Comparison of ENCODE assay signal across 1 cellular context in the genomic region with DNA sequence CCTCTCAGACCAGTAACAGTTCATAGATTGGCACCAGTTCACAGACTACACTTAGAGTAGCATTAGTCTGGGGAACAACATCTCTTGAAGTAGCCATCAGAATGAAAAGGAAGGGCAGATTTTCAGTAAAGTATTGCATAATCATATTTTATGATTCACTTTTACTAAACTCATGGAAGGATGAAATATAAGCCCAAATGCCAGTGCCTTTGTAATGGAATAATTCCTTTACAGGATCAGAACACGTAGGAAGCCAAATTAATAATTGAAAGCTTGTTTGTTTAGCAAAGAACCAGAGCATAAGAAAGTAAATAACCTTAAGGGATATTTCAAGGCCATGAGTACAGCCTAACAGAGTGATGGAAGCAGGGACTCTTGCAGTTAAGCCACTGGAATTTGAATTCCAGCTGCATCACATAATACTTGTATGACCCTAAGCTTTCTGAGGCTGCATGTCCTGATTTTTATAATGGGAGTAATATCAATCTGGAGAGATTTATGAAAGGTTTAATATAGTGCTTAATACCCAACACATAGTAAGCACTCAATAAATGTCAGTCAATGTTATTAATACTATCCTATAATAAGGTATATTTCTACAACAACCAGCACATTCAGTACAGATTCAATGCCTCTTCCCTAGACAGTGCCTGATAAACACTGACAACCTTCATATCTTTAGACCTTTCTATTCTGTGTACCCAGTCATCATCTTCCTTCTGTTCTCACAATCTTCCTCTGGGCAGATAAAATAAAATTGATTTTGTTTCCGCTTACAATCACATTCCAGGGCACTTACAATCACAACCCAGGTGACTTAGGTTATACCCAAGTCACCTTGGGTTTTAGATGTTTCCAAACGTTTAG.
TF ChIP-seq lines count a peak whose summit lies in the region.

No MANE protein-coding gene starts in this region.

TF ChIP-seq in HepG2, 621 proteins besides CTCF, POLR2A, EP300 and RAD21 (continued from another document):
- TF ChIP-seq, protein P1, sequence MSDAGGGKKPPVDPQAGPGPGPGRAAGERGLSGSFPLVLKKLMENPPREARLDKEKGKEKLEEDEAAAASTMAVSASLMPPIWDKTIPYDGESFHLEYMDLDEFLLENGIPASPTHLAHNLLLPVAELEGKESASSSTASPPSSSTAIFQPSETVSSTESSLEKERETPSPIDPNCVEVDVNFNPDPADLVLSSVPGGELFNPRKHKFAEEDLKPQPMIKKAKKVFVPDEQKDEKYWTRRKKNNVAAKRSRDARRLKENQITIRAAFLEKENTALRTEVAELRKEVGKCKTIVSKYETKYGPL (CRISPR knock-in tag; IDR thresholded peaks at IDR 0.05): peak; percentile 49; the same call in 1 of the 2 replicates
- TF ChIP-seq ZNF317 (CRISPR knock-in tag; IDR thresholded peaks at IDR 0.05) (0 out of 2 replicates have a peak, but pooled peaks have one; percentile 39), ISL2 (CRISPR knock-in tag; IDR thresholded peaks at IDR 0.05) (no peak), FOXA3 (CRISPR knock-in tag; IDR thresholded peaks at IDR 0.05) (peak; percentile 74), FOXM1 (CRISPR knock-in tag; IDR thresholded peaks at IDR 0.05) (no peak), AGO2 (optimal IDR thresholded peaks at IDR 0.05; ENCODE audit: low read depth, low read length) (peak; percentile 25), MAF1 (CRISPR knock-in tag; IDR thresholded peaks at IDR 0.05; ENCODE audit: borderline replicate concordance) (no peak), CREB1 (IDR thresholded peaks at IDR 0.05) (no peak), CREB1 (CRISPR knock-in tag; IDR thresholded peaks at IDR 0.05) (peak; percentile 30; the same call in 1 of the 2 replicates), RBFOX2 (IDR thresholded peaks at IDR 0.05; ENCODE audit: low read depth, low read length) (peak; percentile 55), MIER3 (CRISPR knock-in tag; IDR thresholded peaks at IDR 0.05; ENCODE audit: borderline replicate concordance) (no peak), CREM (IDR thresholded peaks at IDR 0.05) (peak; percentile 21; the same call in 1 of the 2 replicates), CREM (CRISPR knock-in tag; IDR thresholded peaks at IDR 0.05) (no peak), HMG20A (CRISPR knock-in tag; IDR thresholded peaks at IDR 0.05; ENCODE audit: borderline replicate concordance) (peak; percentile 57; the same call in 1 of the 2 replicates), TBL1XR1 (IDR thresholded peaks at IDR 0.05; ENCODE audit: borderline replicate concordance, low read length, partially characterized antibody) (peak; percentile 27), CEBPG (CRISPR knock-in tag; IDR thresholded peaks at IDR 0.05) (peak; percentile 65), NONO (IDR thresholded peaks at IDR 0.05) (no peak), NONO (CRISPR knock-in tag; conservative IDR thresholded peaks at IDR 0.05) (no peak), CEBPB (IDR thresholded peaks at IDR 0.05; ENCODE audit: borderline replicate concordance, low read depth, low read length) (peak; percentile 91), ZNF337 (CRISPR knock-in tag; IDR thresholded peaks at IDR 0.05; ENCODE audit: borderline replicate concordance, low read depth) (0 out of 2 replicates have a peak, but pooled peaks have one; percentile 28), HOXA3 (CRISPR knock-in tag; IDR thresholded peaks at IDR 0.05) (no peak), FOSL2 (CRISPR knock-in tag; IDR thresholded peaks at IDR 0.05) (no peak)
- TF ChIP-seq, protein P2, sequence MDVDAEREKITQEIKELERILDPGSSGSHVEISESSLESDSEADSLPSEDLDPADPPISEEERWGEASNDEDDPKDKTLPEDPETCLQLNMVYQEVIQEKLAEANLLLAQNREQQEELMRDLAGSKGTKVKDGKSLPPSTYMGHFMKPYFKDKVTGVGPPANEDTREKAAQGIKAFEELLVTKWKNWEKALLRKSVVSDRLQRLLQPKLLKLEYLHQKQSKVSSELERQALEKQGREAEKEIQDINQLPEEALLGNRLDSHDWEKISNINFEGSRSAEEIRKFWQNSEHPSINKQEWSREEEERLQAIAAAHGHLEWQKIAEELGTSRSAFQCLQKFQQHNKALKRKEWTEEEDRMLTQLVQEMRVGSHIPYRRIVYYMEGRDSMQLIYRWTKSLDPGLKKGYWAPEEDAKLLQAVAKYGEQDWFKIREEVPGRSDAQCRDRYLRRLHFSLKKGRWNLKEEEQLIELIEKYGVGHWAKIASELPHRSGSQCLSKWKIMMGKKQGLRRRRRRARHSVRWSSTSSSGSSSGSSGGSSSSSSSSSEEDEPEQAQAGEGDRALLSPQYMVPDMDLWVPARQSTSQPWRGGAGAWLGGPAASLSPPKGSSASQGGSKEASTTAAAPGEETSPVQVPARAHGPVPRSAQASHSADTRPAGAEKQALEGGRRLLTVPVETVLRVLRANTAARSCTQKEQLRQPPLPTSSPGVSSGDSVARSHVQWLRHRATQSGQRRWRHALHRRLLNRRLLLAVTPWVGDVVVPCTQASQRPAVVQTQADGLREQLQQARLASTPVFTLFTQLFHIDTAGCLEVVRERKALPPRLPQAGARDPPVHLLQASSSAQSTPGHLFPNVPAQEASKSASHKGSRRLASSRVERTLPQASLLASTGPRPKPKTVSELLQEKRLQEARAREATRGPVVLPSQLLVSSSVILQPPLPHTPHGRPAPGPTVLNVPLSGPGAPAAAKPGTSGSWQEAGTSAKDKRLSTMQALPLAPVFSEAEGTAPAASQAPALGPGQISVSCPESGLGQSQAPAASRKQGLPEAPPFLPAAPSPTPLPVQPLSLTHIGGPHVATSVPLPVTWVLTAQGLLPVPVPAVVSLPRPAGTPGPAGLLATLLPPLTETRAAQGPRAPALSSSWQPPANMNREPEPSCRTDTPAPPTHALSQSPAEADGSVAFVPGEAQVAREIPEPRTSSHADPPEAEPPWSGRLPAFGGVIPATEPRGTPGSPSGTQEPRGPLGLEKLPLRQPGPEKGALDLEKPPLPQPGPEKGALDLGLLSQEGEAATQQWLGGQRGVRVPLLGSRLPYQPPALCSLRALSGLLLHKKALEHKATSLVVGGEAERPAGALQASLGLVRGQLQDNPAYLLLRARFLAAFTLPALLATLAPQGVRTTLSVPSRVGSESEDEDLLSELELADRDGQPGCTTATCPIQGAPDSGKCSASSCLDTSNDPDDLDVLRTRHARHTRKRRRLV (CRISPR knock-in tag; IDR thresholded peaks at IDR 0.05): 0 out of 2 replicates have a peak, but pooled peaks have one; percentile 28
- TF ChIP-seq, protein P3, sequence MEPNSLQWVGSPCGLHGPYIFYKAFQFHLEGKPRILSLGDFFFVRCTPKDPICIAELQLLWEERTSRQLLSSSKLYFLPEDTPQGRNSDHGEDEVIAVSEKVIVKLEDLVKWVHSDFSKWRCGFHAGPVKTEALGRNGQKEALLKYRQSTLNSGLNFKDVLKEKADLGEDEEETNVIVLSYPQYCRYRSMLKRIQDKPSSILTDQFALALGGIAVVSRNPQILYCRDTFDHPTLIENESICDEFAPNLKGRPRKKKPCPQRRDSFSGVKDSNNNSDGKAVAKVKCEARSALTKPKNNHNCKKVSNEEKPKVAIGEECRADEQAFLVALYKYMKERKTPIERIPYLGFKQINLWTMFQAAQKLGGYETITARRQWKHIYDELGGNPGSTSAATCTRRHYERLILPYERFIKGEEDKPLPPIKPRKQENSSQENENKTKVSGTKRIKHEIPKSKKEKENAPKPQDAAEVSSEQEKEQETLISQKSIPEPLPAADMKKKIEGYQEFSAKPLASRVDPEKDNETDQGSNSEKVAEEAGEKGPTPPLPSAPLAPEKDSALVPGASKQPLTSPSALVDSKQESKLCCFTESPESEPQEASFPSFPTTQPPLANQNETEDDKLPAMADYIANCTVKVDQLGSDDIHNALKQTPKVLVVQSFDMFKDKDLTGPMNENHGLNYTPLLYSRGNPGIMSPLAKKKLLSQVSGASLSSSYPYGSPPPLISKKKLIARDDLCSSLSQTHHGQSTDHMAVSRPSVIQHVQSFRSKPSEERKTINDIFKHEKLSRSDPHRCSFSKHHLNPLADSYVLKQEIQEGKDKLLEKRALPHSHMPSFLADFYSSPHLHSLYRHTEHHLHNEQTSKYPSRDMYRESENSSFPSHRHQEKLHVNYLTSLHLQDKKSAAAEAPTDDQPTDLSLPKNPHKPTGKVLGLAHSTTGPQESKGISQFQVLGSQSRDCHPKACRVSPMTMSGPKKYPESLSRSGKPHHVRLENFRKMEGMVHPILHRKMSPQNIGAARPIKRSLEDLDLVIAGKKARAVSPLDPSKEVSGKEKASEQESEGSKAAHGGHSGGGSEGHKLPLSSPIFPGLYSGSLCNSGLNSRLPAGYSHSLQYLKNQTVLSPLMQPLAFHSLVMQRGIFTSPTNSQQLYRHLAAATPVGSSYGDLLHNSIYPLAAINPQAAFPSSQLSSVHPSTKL (CRISPR knock-in tag; IDR thresholded peaks at IDR 0.05): peak; percentile 92
- TF ChIP-seq, protein P4, sequence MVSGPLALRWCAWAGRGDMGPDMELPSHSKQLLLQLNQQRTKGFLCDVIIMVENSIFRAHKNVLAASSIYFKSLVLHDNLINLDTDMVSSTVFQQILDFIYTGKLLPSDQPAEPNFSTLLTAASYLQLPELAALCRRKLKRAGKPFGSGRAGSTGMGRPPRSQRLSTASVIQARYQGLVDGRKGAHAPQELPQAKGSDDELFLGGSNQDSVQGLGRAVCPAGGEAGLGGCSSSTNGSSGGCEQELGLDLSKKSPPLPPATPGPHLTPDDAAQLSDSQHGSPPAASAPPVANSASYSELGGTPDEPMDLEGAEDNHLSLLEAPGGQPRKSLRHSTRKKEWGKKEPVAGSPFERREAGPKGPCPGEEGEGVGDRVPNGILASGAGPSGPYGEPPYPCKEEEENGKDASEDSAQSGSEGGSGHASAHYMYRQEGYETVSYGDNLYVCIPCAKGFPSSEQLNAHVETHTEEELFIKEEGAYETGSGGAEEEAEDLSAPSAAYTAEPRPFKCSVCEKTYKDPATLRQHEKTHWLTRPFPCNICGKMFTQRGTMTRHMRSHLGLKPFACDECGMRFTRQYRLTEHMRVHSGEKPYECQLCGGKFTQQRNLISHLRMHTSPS (CRISPR knock-in tag; IDR thresholded peaks at IDR 0.05; ENCODE audit: low read depth): no peak
- TF ChIP-seq, protein P5, sequence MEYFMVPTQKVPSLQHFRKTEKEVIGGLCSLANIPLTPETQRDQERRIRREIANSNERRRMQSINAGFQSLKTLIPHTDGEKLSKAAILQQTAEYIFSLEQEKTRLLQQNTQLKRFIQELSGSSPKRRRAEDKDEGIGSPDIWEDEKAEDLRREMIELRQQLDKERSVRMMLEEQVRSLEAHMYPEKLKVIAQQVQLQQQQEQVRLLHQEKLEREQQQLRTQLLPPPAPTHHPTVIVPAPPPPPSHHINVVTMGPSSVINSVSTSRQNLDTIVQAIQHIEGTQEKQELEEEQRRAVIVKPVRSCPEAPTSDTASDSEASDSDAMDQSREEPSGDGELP (IDR thresholded peaks at IDR 0.05; ENCODE audit: borderline replicate concordance, low read depth): no peak
- TF ChIP-seq, protein P6, sequence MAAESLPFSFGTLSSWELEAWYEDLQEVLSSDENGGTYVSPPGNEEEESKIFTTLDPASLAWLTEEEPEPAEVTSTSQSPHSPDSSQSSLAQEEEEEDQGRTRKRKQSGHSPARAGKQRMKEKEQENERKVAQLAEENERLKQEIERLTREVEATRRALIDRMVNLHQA (CRISPR knock-in tag; IDR thresholded peaks at IDR 0.05): no peak
- TF ChIP-seq, protein P7, sequence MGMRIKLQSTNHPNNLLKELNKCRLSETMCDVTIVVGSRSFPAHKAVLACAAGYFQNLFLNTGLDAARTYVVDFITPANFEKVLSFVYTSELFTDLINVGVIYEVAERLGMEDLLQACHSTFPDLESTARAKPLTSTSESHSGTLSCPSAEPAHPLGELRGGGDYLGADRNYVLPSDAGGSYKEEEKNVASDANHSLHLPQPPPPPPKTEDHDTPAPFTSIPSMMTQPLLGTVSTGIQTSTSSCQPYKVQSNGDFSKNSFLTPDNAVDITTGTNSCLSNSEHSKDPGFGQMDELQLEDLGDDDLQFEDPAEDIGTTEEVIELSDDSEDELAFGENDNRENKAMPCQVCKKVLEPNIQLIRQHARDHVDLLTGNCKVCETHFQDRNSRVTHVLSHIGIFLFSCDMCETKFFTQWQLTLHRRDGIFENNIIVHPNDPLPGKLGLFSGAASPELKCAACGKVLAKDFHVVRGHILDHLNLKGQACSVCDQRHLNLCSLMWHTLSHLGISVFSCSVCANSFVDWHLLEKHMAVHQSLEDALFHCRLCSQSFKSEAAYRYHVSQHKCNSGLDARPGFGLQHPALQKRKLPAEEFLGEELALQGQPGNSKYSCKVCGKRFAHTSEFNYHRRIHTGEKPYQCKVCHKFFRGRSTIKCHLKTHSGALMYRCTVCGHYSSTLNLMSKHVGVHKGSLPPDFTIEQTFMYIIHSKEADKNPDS (CRISPR knock-in tag; IDR thresholded peaks at IDR 0.05): no peak
- TF ChIP-seq, protein P8, sequence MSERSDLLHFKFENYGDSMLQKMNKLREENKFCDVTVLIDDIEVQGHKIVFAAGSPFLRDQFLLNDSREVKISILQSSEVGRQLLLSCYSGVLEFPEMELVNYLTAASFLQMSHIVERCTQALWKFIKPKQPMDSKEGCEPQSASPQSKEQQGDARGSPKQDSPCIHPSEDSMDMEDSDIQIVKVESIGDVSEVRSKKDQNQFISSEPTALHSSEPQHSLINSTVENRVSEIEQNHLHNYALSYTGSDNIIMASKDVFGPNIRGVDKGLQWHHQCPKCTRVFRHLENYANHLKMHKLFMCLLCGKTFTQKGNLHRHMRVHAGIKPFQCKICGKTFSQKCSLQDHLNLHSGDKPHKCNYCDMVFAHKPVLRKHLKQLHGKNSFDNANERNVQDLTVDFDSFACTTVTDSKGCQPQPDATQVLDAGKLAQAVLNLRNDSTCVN (CRISPR knock-in tag; IDR thresholded peaks at IDR 0.05; ENCODE audit: borderline replicate concordance): no peak
- TF ChIP-seq, protein P9, sequence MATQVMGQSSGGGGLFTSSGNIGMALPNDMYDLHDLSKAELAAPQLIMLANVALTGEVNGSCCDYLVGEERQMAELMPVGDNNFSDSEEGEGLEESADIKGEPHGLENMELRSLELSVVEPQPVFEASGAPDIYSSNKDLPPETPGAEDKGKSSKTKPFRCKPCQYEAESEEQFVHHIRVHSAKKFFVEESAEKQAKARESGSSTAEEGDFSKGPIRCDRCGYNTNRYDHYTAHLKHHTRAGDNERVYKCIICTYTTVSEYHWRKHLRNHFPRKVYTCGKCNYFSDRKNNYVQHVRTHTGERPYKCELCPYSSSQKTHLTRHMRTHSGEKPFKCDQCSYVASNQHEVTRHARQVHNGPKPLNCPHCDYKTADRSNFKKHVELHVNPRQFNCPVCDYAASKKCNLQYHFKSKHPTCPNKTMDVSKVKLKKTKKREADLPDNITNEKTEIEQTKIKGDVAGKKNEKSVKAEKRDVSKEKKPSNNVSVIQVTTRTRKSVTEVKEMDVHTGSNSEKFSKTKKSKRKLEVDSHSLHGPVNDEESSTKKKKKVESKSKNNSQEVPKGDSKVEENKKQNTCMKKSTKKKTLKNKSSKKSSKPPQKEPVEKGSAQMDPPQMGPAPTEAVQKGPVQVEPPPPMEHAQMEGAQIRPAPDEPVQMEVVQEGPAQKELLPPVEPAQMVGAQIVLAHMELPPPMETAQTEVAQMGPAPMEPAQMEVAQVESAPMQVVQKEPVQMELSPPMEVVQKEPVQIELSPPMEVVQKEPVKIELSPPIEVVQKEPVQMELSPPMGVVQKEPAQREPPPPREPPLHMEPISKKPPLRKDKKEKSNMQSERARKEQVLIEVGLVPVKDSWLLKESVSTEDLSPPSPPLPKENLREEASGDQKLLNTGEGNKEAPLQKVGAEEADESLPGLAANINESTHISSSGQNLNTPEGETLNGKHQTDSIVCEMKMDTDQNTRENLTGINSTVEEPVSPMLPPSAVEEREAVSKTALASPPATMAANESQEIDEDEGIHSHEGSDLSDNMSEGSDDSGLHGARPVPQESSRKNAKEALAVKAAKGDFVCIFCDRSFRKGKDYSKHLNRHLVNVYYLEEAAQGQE (IDR thresholded peaks at IDR 0.05; ENCODE audit: borderline replicate concordance in 1 of 2, low read depth in 1 of 2, low read length in 2 of 2): no peak
TF ChIP-seq in HepG2: peak in this region for 28.
